ENCODE assay signal across 17 cellular contexts in genomic region chr15:84740691-84741090, GRCh38. TPM values are rescaled to one million over a fixed set of nuclear protein-coding genes. Genes with fewer than 3 reads are reported as not detected.
DNase-seq lines count a peak whose midpoint lies in the region; FAIRE-seq and TF ChIP-seq lines count a peak whose summit lies in the region.
"Had no signal": no experiment of that assay in that cellular context is flagged by ENCODE, and none has a peak within 500 bp of the region (broad histone marks: within the 10 kb centered on the region; RNA-seq: fewer than 3 reads in every experiment).

No MANE protein-coding gene starts in this region.

- intact Hi-C loops in ascending aorta (cut with DNase I): no loop called here

- in situ Hi-C loops in G401 (cut with HindIII; ENCODE audit: low sequenced_read_pairs): no loop called here

- H3K4me3 ChIP-seq in small intestine (ENCODE audit: low read depth in 1 of 2, low read length in 2 of 2) (no peak overlapping the region), ascending aorta (no peak overlapping the region)
- H3K4me3 ChIP-seq: BLaER1, GM12878 had no signal

- H3K27ac ChIP-seq in small intestine (ENCODE audit: low read depth in 1 of 2, low read length in 1 of 2): peak overlapping the region; percentile 76 to 90
- no peak overlapping the region for H3K27ac ChIP-seq in ascending aorta
- H3K27ac ChIP-seq: BLaER1 had no signal

- DNase-seq in NCI-H1694 treated with DMSO at 0.1 percent for 48 hours (lab: John Stamatoyannopoulos, UW) (peak; percentile 18), NCI-H1694 (lab: John Stamatoyannopoulos, UW) (no peak), G401 (ENCODE audit: low spot score) (peak; percentile 78), cerebellum (ENCODE audit: low spot score) (peak; percentile 37), small intestine (no peak), ascending aorta (ENCODE audit: low spot score in 2 of 2) (no peak), HT-29 (ENCODE audit: low spot score) (no peak), GM10266 (ENCODE audit: extremely low spot score) (no peak)
- DNase-seq: 8988T, COR-L47, NCI-H1048, NCI-H146, NCI-H748 treated with DMSO at 0.1 percent for 48 hours, PC-3 had no signal

- TF ChIP-seq CTCF in ascending aorta (IDR thresholded peaks at IDR 0.05) (no peak), GM10266 (IDR thresholded peaks at IDR 0.05; ENCODE audit: control insufficient read depth, insufficient read depth, low read depth, missing control alignments) (no peak)

- H3K36me3 ChIP-seq in small intestine (ENCODE audit: control insufficient read depth in 2 of 2, insufficient read depth in 2 of 2, low read length in 2 of 2) (no peaks in the 10 kb centered on the region), ascending aorta (no peaks in the 10 kb centered on the region)
- H3K36me3 ChIP-seq: BLaER1 had no signal

- H3K9me3 ChIP-seq in small intestine (ENCODE audit: control insufficient read depth, low read depth) (no peaks in the 10 kb centered on the region), ascending aorta (no peaks in the 10 kb centered on the region)
- H3K9me3 ChIP-seq: BLaER1 had no signal

- no peak for FAIRE-seq in small intestine (lab: Jason Lieb, UNC)
- FAIRE-seq: GM12878, GM18507 had no signal

- no peaks in the 10 kb centered on the region for H3K27me3 ChIP-seq in small intestine (ENCODE audit: control insufficient read depth in 2 of 2, insufficient read depth in 2 of 2, low read length in 2 of 2)
- H3K27me3 ChIP-seq in ascending aorta: no peaks in the 10 kb centered on the region
- H3K27me3 ChIP-seq: BLaER1 had no signal

- H3K4me1 ChIP-seq in small intestine (ENCODE audit: control insufficient read depth in 2 of 2, insufficient read depth in 1 of 2, low read depth in 1 of 2, low read length in 1 of 2): peaks cover 0 to 10% of the 10 kb centered on the region in 2 donors
- H3K4me1 ChIP-seq in ascending aorta: peaks cover 0 to 3% of the 10 kb centered on the region in 2 donors

- WGBS in small intestine, 3 donors: 35 to 70% (median 55%) methylated on average over 4 of the region's 4 CpGs

RNA-seq across cellular contexts. Expression of gene ZNF592, which starts 7.7 kb away (rescaled TPM):
- 3.3 and 6.6 TPM in 2 replicates for total RNA-seq in G401 (2014; rRNA removed; shearing (Covaris generic))
- total RNA-seq in cerebellum: 9.3 TPM
- 10 to 100 TPM in 1 of 3 donors, 1 to 10 TPM in 2; 7.6 to 16.3 (median 8.5) TPM for polyA plus RNA-seq in small intestine
- 36.1 TPM for total RNA-seq in ascending aorta
- 22.6 and 27.5 TPM in 2 replicates for total RNA-seq in HT-29 (2014; rRNA removed; shearing (Covaris generic))

RNA-seq across cellular contexts. Expression of gene SEC11A, which starts 24.8 kb away (rescaled TPM):
- 350 and 354 TPM in 2 replicates for total RNA-seq in G401 (2014; rRNA removed; shearing (Covaris generic))
- total RNA-seq in cerebellum (66.4 TPM), ascending aorta (31.6 TPM)
- polyA plus RNA-seq in small intestine: 100 to 1,000 TPM; 110 to 149 (median 147) TPM
- 215 and 238 TPM in 2 replicates for total RNA-seq in HT-29 (2014; rRNA removed; shearing (Covaris generic))

Comparison
In these comparisons a context has a peak if more than half of its experiments do, and no peak if none do; other contexts are left out.
1. DNase-seq: peak in NCI-H1694 treated with DMSO at 0.1 percent for 48 hours (single experiment), G401 (single experiment) and cerebellum (single experiment); none in NCI-H1694 (single experiment), small intestine (single experiment), ascending aorta (0 of 2), HT-29 (single experiment) and GM10266 (single experiment).
2. H3K27ac ChIP-seq: peak in small intestine (2 of 2); none in ascending aorta (0 of 2).